In the genomic region with DNA sequence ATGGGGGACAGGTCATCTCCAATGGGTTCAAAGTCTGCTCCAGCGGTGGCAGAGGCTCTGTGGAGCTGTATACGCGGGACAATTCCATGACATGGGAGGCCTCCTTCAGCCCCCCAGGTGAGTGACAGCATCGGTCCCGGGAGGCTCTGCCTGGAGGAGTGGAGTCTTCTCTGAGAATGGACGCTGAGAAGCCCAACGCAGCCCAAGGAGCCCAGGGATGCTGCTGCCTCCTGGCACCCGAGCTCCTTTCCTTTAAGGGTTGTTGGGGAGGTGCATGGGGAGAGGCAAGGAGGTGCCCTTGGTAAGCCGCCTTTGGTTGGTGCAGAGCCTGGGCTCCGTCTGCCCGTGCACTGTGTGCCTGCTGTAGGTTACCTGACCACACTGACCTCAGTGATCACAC, we compare ENCODE assay signal across 1 cellular context.
A peak's percentile ranks its signal among the peaks of the same experiment; 100 is the strongest.
TF ChIP-seq lines count a peak whose summit lies in the region.

No MANE protein-coding gene starts in this region.

TF ChIP-seq in HepG2, 621 proteins besides CTCF, POLR2A, EP300 and RAD21:
- TF ChIP-seq MED1 (CRISPR knock-in tag; IDR thresholded peaks at IDR 0.05) (no peak), ZNF264 (CRISPR knock-in tag; IDR thresholded peaks at IDR 0.05) (no peak), MTF2 (CRISPR knock-in tag; IDR thresholded peaks at IDR 0.05; ENCODE audit: borderline replicate concordance) (no peak), ZNF142 (CRISPR knock-in tag; IDR thresholded peaks at IDR 0.05) (no peak), SRY (CRISPR knock-in tag; IDR thresholded peaks at IDR 0.05) (no peak), SSRP1 (CRISPR knock-in tag; IDR thresholded peaks at IDR 0.05) (no peak)
- TF ChIP-seq, protein P1, sequence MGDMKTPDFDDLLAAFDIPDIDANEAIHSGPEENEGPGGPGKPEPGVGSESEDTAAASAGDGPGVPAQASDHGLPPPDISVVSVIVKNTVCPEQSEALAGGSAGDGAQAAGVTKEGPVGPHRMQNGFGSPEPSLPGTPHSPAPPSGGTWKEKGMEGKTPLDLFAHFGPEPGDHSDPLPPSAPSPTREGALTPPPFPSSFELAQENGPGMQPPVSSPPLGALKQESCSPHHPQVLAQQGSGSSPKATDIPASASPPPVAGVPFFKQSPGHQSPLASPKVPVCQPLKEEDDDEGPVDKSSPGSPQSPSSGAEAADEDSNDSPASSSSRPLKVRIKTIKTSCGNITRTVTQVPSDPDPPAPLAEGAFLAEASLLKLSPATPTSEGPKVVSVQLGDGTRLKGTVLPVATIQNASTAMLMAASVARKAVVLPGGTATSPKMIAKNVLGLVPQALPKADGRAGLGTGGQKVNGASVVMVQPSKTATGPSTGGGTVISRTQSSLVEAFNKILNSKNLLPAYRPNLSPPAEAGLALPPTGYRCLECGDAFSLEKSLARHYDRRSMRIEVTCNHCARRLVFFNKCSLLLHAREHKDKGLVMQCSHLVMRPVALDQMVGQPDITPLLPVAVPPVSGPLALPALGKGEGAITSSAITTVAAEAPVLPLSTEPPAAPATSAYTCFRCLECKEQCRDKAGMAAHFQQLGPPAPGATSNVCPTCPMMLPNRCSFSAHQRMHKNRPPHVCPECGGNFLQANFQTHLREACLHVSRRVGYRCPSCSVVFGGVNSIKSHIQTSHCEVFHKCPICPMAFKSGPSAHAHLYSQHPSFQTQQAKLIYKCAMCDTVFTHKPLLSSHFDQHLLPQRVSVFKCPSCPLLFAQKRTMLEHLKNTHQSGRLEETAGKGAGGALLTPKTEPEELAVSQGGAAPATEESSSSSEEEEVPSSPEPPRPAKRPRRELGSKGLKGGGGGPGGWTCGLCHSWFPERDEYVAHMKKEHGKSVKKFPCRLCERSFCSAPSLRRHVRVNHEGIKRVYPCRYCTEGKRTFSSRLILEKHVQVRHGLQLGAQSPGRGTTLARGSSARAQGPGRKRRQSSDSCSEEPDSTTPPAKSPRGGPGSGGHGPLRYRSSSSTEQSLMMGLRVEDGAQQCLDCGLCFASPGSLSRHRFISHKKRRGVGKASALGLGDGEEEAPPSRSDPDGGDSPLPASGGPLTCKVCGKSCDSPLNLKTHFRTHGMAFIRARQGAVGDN (CRISPR knock-in tag; IDR thresholded peaks at IDR 0.05), result peak; percentile 48
